22 cellular contexts compared by ENCODE assay signal in genomic region chr10:97852277-97852676, GRCh38. TPM values are rescaled to one million over a fixed set of nuclear protein-coding genes. Genes with fewer than 3 reads are reported as not detected.
DNase-seq lines count a peak whose midpoint lies in the region; ATAC-seq, FAIRE-seq and TF ChIP-seq lines count a peak whose summit lies in the region.
"Had no signal": no experiment of that assay in that cellular context is flagged by ENCODE, and none has a peak within 500 bp of the region (broad histone marks: within the 10 kb centered on the region; RNA-seq: fewer than 3 reads in every experiment).

No MANE protein-coding gene starts in this region.

- H2AK5ac ChIP-seq in IMR-90 (ENCODE audit: low read depth, low read length), result no peak overlapping the region

- intact Hi-C loops in IMR-90 (cut with micrococcal nuclease), result no loop called here

- H2BK15ac ChIP-seq in IMR-90 (ENCODE audit: low read depth, low read length), result no peak overlapping the region

- H3K4me1 Mint-ChIP-seq in activated naive CD4-positive, alpha-beta T cell treated with anti-CD3 and anti-CD28 coated beads, Interleukin-2, amount 10 ng/mL, durations not matched to agents 7 days and 5 days, result peaks cover 59% of the 10 kb centered on the region

- no peaks in the 10 kb centered on the region for H3K4me1 ChIP-seq in IMR-90 (ENCODE audit: control insufficient read depth, insufficient read depth, low read length)

- no TSS peak for BruUV-seq in IMR-90 (replicated peaks; lab: Mats Ljungman, UMichigan)

- dilution Hi-C loops in IMR-90 (cut with HindIII; ENCODE audit: low sequenced_read_pairs, unreplicated experiment), result no loop called here

- no peak for FAIRE-seq in bronchial epithelial cell (lab: Jason Lieb, UNC)
- FAIRE-seq: endometrium, GM12878 had no signal

- H3K4ac ChIP-seq in IMR-90 (ENCODE audit: low read depth, low read length), result no peak overlapping the region

- in situ Hi-C loops in IMR-90 (cut with MboI; ENCODE audit: low sequenced_read_pairs), result no loop called here

- H3K56ac ChIP-seq in IMR-90 (ENCODE audit: extremely low read depth, insufficient read depth, low read length), result no peak overlapping the region

- no peak for TF ChIP-seq CTCF in IMR-90 (conservative IDR thresholded peaks at IDR 0.05; ENCODE audit: low read depth, low read length)
- no peak for TF ChIP-seq CTCF in bronchial epithelial cell (IDR thresholded peaks at IDR 0.05; ENCODE audit: insufficient read depth, low read length, severe bottlenecking)

- H3K9ac ChIP-seq in IMR-90 (ENCODE audit: low read depth, low read length), result no peak overlapping the region

- H2AFZ ChIP-seq in IMR-90 (replicated peaks; ENCODE audit: low read length, poor library complexity), result peak overlapping the region; percentile 10

- no peak overlapping the region for H4K8ac ChIP-seq in IMR-90 (ENCODE audit: low read depth in 2 of 2, low read length in 2 of 2)

- H4K5ac ChIP-seq in IMR-90 (ENCODE audit: low read depth, low read length), result no peak overlapping the region

- no peaks in the 10 kb centered on the region for H3K9me3 ChIP-seq in IMR-90 (ENCODE audit: control insufficient read depth, insufficient read depth, low read length)
- H3K9me3 ChIP-seq: left lung, transverse colon had no signal

- peaks cover 33% of the 10 kb centered on the region for H3K36me3 Mint-ChIP-seq in activated naive CD4-positive, alpha-beta T cell treated with anti-CD3 and anti-CD28 coated beads, Interleukin-2, amount 10 ng/mL, durations not matched to agents 7 days and 5 days
- H3K36me3 Mint-ChIP-seq: mesothelial cell of epicardium had no signal

- peak overlapping the region; percentile 90 for H3K4me3 Mint-ChIP-seq in activated naive CD4-positive, alpha-beta T cell treated with anti-CD3 and anti-CD28 coated beads, Interleukin-2, amount 10 ng/mL, durations not matched to agents 7 days and 5 days
- H3K4me3 Mint-ChIP-seq: mesothelial cell of epicardium had no signal

- WGBS in IMR-90 (ENCODE audit: extremely low coverage in 2 of 2, insufficient read length in 1 of 2), 2 experiments, result no CpG with 5 or more reads among the region's 3 CpGs

- no peak overlapping the region for H2BK120ac ChIP-seq in IMR-90 (ENCODE audit: low read depth, low read length)

- H3K36me3 ChIP-seq in IMR-90 (ENCODE audit: control insufficient read depth, insufficient read depth, low read length) (no peaks in the 10 kb centered on the region), bronchial epithelial cell (ENCODE audit: control insufficient read depth, insufficient read depth, low read length) (no peaks in the 10 kb centered on the region)
- H3K36me3 ChIP-seq: left lung, transverse colon, WERI-Rb-1 had no signal

- H3K14ac ChIP-seq in IMR-90 (replicated peaks; ENCODE audit: low read depth, low read length), result no peak overlapping the region

- H3K79me1 ChIP-seq in IMR-90 (ENCODE audit: low read depth in 1 of 2, low read length in 2 of 2), result no peaks in the 10 kb centered on the region

- no peaks in the 10 kb centered on the region for H3K9me3 Mint-ChIP-seq in activated naive CD4-positive, alpha-beta T cell treated with anti-CD3 and anti-CD28 coated beads, Interleukin-2, amount 10 ng/mL, durations not matched to agents 7 days and 5 days

- H2AK9ac ChIP-seq in IMR-90 (replicated peaks; ENCODE audit: low read depth, low read length, poor library complexity), result no peak overlapping the region

- H3K4me3 ChIP-seq in IMR-90 (ENCODE audit: insufficient read depth, low read depth, low read length) (no peak overlapping the region), bronchial epithelial cell (ENCODE audit: low read depth, low read length) (no peak overlapping the region), skin epidermis (peak overlapping the region in 1 of 7 experiments; percentile 71)
- H3K4me3 ChIP-seq: coronary artery, GM12878, left lung, transverse colon had no signal

- H3K27ac ChIP-seq in IMR-90 (ENCODE audit: insufficient read depth, low read length) (no peak overlapping the region), skin epidermis (peak overlapping the region in 15 of 21 experiments; percentile 12 to 91 (median 37))
- H3K27ac ChIP-seq: coronary artery, left lung, transverse colon, WERI-Rb-1 had no signal

- H3K27me3 Mint-ChIP-seq in activated naive CD4-positive, alpha-beta T cell treated with anti-CD3 and anti-CD28 coated beads, Interleukin-2, amount 10 ng/mL, durations not matched to agents 7 days and 5 days, result peaks cover 9% of the 10 kb centered on the region

- CTCF ChIA-PET in activated naive CD4-positive, alpha-beta T cell treated with anti-CD3 and anti-CD28 coated beads, Interleukin-2, amount 10 ng/mL, durations not matched to agents 7 days and 5 days (lab: Charles Lee), result interaction anchor here (0.7 to 1.7 kb wide), 3 partner anchors 9 to 61 kb away, joined by 3 to 5 read pairs (median 3); no protein-coding TSS in a partner anchor
- CTCF ChIA-PET in IMR-90 (lab: Yijun Ruan, JAX), result no interaction called here

- H3K27ac Mint-ChIP-seq in activated naive CD4-positive, alpha-beta T cell treated with anti-CD3 and anti-CD28 coated beads, Interleukin-2, amount 10 ng/mL, durations not matched to agents 7 days and 5 days, result peak overlapping the region; percentile 90
- H3K27ac Mint-ChIP-seq: mesothelial cell of epicardium had no signal

- H2BK20ac ChIP-seq in IMR-90 (ENCODE audit: low read depth, low read length), result no peak overlapping the region

- no peaks in the 10 kb centered on the region; the same call in 1 of the 2 replicates for H4K20me1 ChIP-seq in IMR-90 (ENCODE audit: insufficient read depth, low read length)

- no peak overlapping the region for H3K23ac ChIP-seq in IMR-90 (ENCODE audit: low read depth, low read length)

- H3K4me2 ChIP-seq in IMR-90 (ENCODE audit: low read depth, low read length), result no peak overlapping the region

- H3K18ac ChIP-seq in IMR-90 (ENCODE audit: low read depth, low read length), result no peak overlapping the region

- no peak for TF ChIP-seq RAD21 in IMR-90 (IDR thresholded peaks at IDR 0.05; ENCODE audit: low read length)

- no peaks in the 10 kb centered on the region for H3K9me1 ChIP-seq in IMR-90 (ENCODE audit: insufficient read depth, low read length)

- no peak for TF ChIP-seq POLR2A in IMR-90 (IDR thresholded peaks at IDR 0.05; ENCODE audit: low read depth, low read length)

- POLR2A ChIA-PET in IMR-90 (lab: Charles Lee; ENCODE audit: unreplicated experiment), result no interaction called here

- no peak overlapping the region for H2BK5ac ChIP-seq in IMR-90 (ENCODE audit: low read depth, low read length, poor library complexity, severe bottlenecking)

- ATAC-seq in IMR-90 (ENCODE audit: low read depth) (no peak), GM21737 (IDR thresholded peaks at IDR 0.05; ENCODE audit: unreplicated experiment) (no peak)
- ATAC-seq: GM12878, left lung had no signal

- DNase-seq in activated naive CD4-positive, alpha-beta T cell treated with anti-CD3 and anti-CD28 coated beads, Interleukin-2, amount 10 ng/mL, durations not matched to agents 7 days and 5 days, result no peak
- DNase-seq in activated naive CD4-positive, alpha-beta T cell treated with Interleukin-2 at 50 U/mL for 16 hours, result no peak
- DNase-seq in IMR-90, result no peak
- peak; percentile 28 for DNase-seq in bronchial epithelial cell (ENCODE audit: low read depth)
- DNase-seq in occipital lobe (lab: John Stamatoyannopoulos, UW), result no peak
- DNase-seq in activated CD4-positive, CD25-positive, alpha-beta regulatory T cell treated with anti-CD3 and anti-CD28 coated beads, Interleukin-2, amount 50 U/mL, for 72 hours, result no peak
- DNase-seq: activated gamma-delta T cell; left lung; NCI-H1436 treated with DMSO at 0.1 percent for 48 hours; NCI-H526; Right ventricle myocardium superior; stimulated activated naive CD8-positive, alpha-beta T cell treated with anti-CD3 and anti-CD28 coated beads, Interleukin-15, Interleukin-2, amounts not matched to agents 100 U/mL and 50 U/mL, for 24 hours; transverse colon; WERI-Rb-1 had no signal

- no peak overlapping the region for H4K91ac ChIP-seq in IMR-90 (ENCODE audit: insufficient read depth, low read depth, low read length)

- peaks cover 35% of the 10 kb centered on the region for H3K27me3 ChIP-seq in IMR-90 (ENCODE audit: control insufficient read depth, insufficient read depth, low read length)
- H3K27me3 ChIP-seq in bronchial epithelial cell (ENCODE audit: control insufficient read depth, insufficient read depth, low read length), result peaks cover 3% of the 10 kb centered on the region

TF ChIP-seq in IMR-90, 13 proteins besides CTCF, POLR2A, EP300 and RAD21 (continues in another document):
- no peak for TF ChIP-seq CEBPB (IDR thresholded peaks at IDR 0.05; ENCODE audit: low read depth, low read length)
- TF ChIP-seq NFE2L2 (IDR thresholded peaks at IDR 0.05; ENCODE audit: low read depth, low read length), result no peak
- no peak for TF ChIP-seq RCOR1 (IDR thresholded peaks at IDR 0.05; ENCODE audit: insufficient replicate concordance, low read length)
- TF ChIP-seq BHLHE40 (IDR thresholded peaks at IDR 0.05; ENCODE audit: low read depth, low read length), result no peak
- TF ChIP-seq USF2 (IDR thresholded peaks at IDR 0.05; ENCODE audit: low read depth, low read length), result no peak
- no peak for TF ChIP-seq CHD1 (IDR thresholded peaks at IDR 0.05; ENCODE audit: low read depth, low read length)
- no peak for TF ChIP-seq MXI1 (IDR thresholded peaks at IDR 0.05; ENCODE audit: borderline replicate concordance, low read depth, low read length)
- no peak for TF ChIP-seq SMC3 (IDR thresholded peaks at IDR 0.05; ENCODE audit: low read depth, low read length)
- no peak for TF ChIP-seq ELK1 (IDR thresholded peaks at IDR 0.05; ENCODE audit: borderline replicate concordance, low read depth, low read length)

RNA-seq across cellular contexts. Expression of gene GOLGA7B, which starts 2.6 kb away (rescaled TPM):
- total RNA-seq in IMR-90 (2012; rRNA removed), result not detected in 2 replicates
- polyA plus RNA-seq in IMR-90 (2012; rRNA removed), result not detected in 2 replicates
- not detected in 2 replicates for polyA plus RNA-seq in IMR-90 (2012; cell fraction: cytosol; rRNA removed)
- polyA plus RNA-seq in IMR-90 (2012; cell fraction: nucleus; rRNA removed; ENCODE audit: low replicate concordance), result 0.01 and 0.02 TPM in 2 replicates
- total RNA-seq in bronchial epithelial cell, result under 0.01 and 0.26 TPM in 2 replicates
- 11.9 TPM for total RNA-seq in occipital lobe
- total RNA-seq: GM12878, skeletal muscle tissue had no signal
- polyA plus RNA-seq: AG04450 had no signal

Comparison
In these comparisons a context has a peak if more than half of its experiments do, and no peak if none do; other contexts are left out.
1. RNA of gene GOLGA7B, which starts 2.6 kb away (total RNA-seq): 11.9 TPM in occipital lobe (single experiment); not detected in IMR-90 and under 0.01 to 0.26 TPM in bronchial epithelial cell; every median in the first group is over 10 times any median in the second.